Comparison of ENCODE assay signal across 7 cellular contexts in genomic region chr17:28576758-28577465, GRCh38. TPM values are rescaled to one million over a fixed set of nuclear protein-coding genes. Genes with fewer than 3 reads are reported as not detected.
DNase-seq lines count a peak whose midpoint lies in the region; ATAC-seq, FAIRE-seq and TF ChIP-seq lines count a peak whose summit lies in the region.

ALDOC (minus strand) TSS chr17:28576895; CDS start chr17:28575532, 1,363 bp downstream.

- no peak for FAIRE-seq in bronchial epithelial cell (lab: Jason Lieb, UNC)

- H3K27ac Mint-ChIP-seq in activated B cell treated with CpG ODN at 0.5 μM for 24 hours: peak within 1 kb of the TSS; percentile 92

- CTCF ChIA-PET in activated B cell treated with CpG ODN at 0.5 μM for 24 hours (lab: Charles Lee): interaction anchor here (0.7 to 1.0 kb wide), 2 partner anchors 29 to 36 kb away, joined by 3 to 4 read pairs; no protein-coding TSS in a partner anchor

- intact Hi-C loops in activated B cell treated with CpG ODN at 0.5 μM for 24 hours (cut with micrococcal nuclease): loop anchor here (1.0 to 2.0 kb wide), 4 partner anchors 10 to 68 kb away; partner anchors contain the start of genes BLTP2 and SPAG5

- no peaks in the 10 kb centered on the region for H3K27me3 ChIP-seq in bronchial epithelial cell (ENCODE audit: control insufficient read depth, insufficient read depth, low read length)

- peaks cover 4% of the 10 kb centered on the region for H3K36me3 Mint-ChIP-seq in activated B cell treated with CpG ODN at 0.5 μM for 24 hours (ENCODE audit: low read depth)

- TF ChIP-seq CTCF in activated B cell treated with CpG ODN at 0.5 μM for 24 hours (IDR thresholded peaks at IDR 0.05) (no peak), bronchial epithelial cell (IDR thresholded peaks at IDR 0.05; ENCODE audit: insufficient read depth, low read length, severe bottlenecking) (no peak)

- DNase-seq in NCI-H2171 (lab: John Stamatoyannopoulos, UW): peak; percentile 60
- DNase-seq in activated B cell treated with CpG ODN at 0.5 μM for 24 hours: peak; percentile 98
- DNase-seq in bronchial epithelial cell (ENCODE audit: low read depth): peak; percentile 92
- DNase-seq in iris pigment epithelial cell (ENCODE audit: low read depth): peak; percentile 93
- DNase-seq in stimulated activated CD4-positive, alpha-beta T cell treated with anti-CD3 and anti-CD28 coated beads, Interleukin-12 subunit alpha, Interleukin-12 subunit beta, amount 100 ng/mL, for 4 hours: peak; percentile 99

- no peaks in the 10 kb centered on the region for H3K27me3 Mint-ChIP-seq in activated B cell treated with CpG ODN at 0.5 μM for 24 hours

- POLR2A ChIA-PET in activated B cell treated with CpG ODN at 0.5 μM for 24 hours (lab: Charles Lee): interaction anchor here (0.6 to 3.1 kb wide), 17 partner anchors 8 to 294 kb away, joined by 3 to 58 read pairs (median 4); partner anchors contain the start of genes BLTP2, IFT20, SDF2 and SPAG5

- peak within 1 kb of the TSS; percentile 79 for H3K4me3 Mint-ChIP-seq in activated B cell treated with CpG ODN at 0.5 μM for 24 hours

- H3K4me3 ChIP-seq in bronchial epithelial cell (ENCODE audit: low read depth, low read length): peak within 1 kb of the TSS; percentile 33

- H3K9me3 Mint-ChIP-seq in activated B cell treated with CpG ODN at 0.5 μM for 24 hours: no peaks in the 10 kb centered on the region

- peaks cover 26% of the 10 kb centered on the region for H3K4me1 Mint-ChIP-seq in activated B cell treated with CpG ODN at 0.5 μM for 24 hours

- ATAC-seq in GM18517 (IDR thresholded peaks at IDR 0.05; ENCODE audit: unreplicated experiment): peak; percentile 83
- peak; percentile 74 for ATAC-seq in HG02973 (IDR thresholded peaks at IDR 0.05; ENCODE audit: unreplicated experiment)
- ATAC-seq in activated B cell treated with CpG ODN at 0.5 μM for 24 hours (ENCODE audit: low read depth): peak; percentile 99

- peaks cover 10% of the 10 kb centered on the region for H3K36me3 ChIP-seq in bronchial epithelial cell (ENCODE audit: control insufficient read depth, insufficient read depth, low read length)

RNA-seq across cellular contexts. Expression of gene ALDOC, which starts in this region (rescaled TPM):
- total RNA-seq in activated B cell treated with CpG ODN at 0.5 μM for 24 hours (73.4 and 75.0 TPM in 2 replicates), bronchial epithelial cell (39.3 and 53.4 TPM in 2 replicates)

Comparison
In these comparisons a context has a peak if more than half of its experiments do, and no peak if none do; other contexts are left out.
1. Peak in every context shown above with its lines: DNase-seq, ATAC-seq and H3K4me3 ChIP-seq.